In the genomic region with DNA sequence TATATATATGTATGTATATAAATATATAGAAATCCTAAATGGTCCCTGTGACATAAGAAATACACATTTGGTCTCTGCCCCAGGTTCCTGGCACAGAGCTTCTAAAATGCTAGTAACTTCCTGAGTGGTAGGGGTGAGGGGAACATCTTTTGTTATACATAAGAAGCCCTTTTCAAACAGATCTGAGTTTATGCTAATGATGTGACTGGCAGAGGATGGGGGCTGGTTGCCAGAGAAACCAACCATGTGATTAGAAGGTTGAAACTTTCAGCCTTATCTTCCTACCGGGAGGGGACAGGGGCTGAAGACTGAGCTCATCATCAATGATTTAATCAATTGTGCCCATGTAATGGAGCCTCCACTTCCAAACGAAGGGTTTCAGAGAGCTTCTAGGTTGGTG, we compare ENCODE assay signal across 15 cellular contexts. TPM values are rescaled to one million over a fixed set of nuclear protein-coding genes. Genes with fewer than 3 reads are reported as not detected.
DNase-seq lines count a peak whose midpoint lies in the region; ATAC-seq and TF ChIP-seq lines count a peak whose summit lies in the region.
"Had no signal": no experiment of that assay in that cellular context is flagged by ENCODE, and none has a peak within 500 bp of the region (broad histone marks: within the 10 kb centered on the region; RNA-seq: fewer than 3 reads in every experiment).

No MANE protein-coding gene starts in this region.

- peaks cover 20% of the 10 kb centered on the region for H3K36me3 ChIP-seq in H7 (replicated peaks; ENCODE audit: control insufficient read depth, insufficient read depth, low read length)
- peaks cover 46% of the 10 kb centered on the region for H3K36me3 ChIP-seq in HUES6 (ENCODE audit: control insufficient read depth, insufficient read depth, low read length)
- H3K36me3 ChIP-seq in endodermal cell (ENCODE audit: control insufficient read depth, insufficient read depth, low read length) = peaks cover 25% of the 10 kb centered on the region
- no peaks in the 10 kb centered on the region for H3K36me3 ChIP-seq in mesendoderm (ENCODE audit: control insufficient read depth, insufficient read depth, low read length)
- peaks cover 6 to 14% of the 10 kb centered on the region in 2 donors for H3K36me3 ChIP-seq in aorta (ENCODE audit: control insufficient read depth in 1 of 2, insufficient read depth in 2 of 2, low read length in 1 of 2)

- no peak for TF ChIP-seq CTCF in endodermal cell (conservative IDR thresholded peaks at IDR 0.05)

- H4K5ac ChIP-seq in mesendoderm (ENCODE audit: low read length) = no peak overlapping the region

- H3K27me3 Mint-ChIP-seq in endodermal cell (ENCODE audit: insufficient read depth) = no peaks in the 10 kb centered on the region

- ATAC-seq in HG02588 (IDR thresholded peaks at IDR 0.05; ENCODE audit: unreplicated experiment) (no peak), aorta (ENCODE audit: low FRiP score) (no peak)

- no peak overlapping the region for H4K8ac ChIP-seq in mesendoderm (ENCODE audit: low read depth, low read length)

- no peak overlapping the region for H2BK15ac ChIP-seq in mesendoderm (replicated peaks; ENCODE audit: low read depth)

- no peak overlapping the region for H3K9ac ChIP-seq in HUES6 (ENCODE audit: low read length)
- no peak overlapping the region for H3K9ac ChIP-seq in endodermal cell (ENCODE audit: extremely low read depth, low read length, poor library complexity, severe bottlenecking)
- H3K9ac ChIP-seq in mesendoderm (ENCODE audit: low read length) = no peak overlapping the region

- H3K18ac ChIP-seq in mesendoderm (ENCODE audit: low read length) = no peak overlapping the region

- H3K4me2 ChIP-seq in mesendoderm (ENCODE audit: low read length) = no peak overlapping the region

- H3K4me3 Mint-ChIP-seq in endodermal cell = no peak overlapping the region

- no peak overlapping the region for H3K23ac ChIP-seq in mesendoderm (ENCODE audit: low read length)

- H2BK5ac ChIP-seq in mesendoderm (ENCODE audit: low read length) = no peak overlapping the region

- H3K4ac ChIP-seq in mesendoderm (ENCODE audit: low read depth, low read length) = no peak overlapping the region

- no peaks in the 10 kb centered on the region for H3K79me2 ChIP-seq in mesendoderm (ENCODE audit: control insufficient read depth, insufficient read depth, low read length)

- no peak overlapping the region for H3K4me3 ChIP-seq in H7 (ENCODE audit: insufficient read depth, low read depth, low read length)
- peak overlapping the region; percentile 7; the same call in 1 of the 2 replicates for H3K4me3 ChIP-seq in HUES6 (ENCODE audit: low read depth, low read length)
- no peak overlapping the region for H3K4me3 ChIP-seq in endodermal cell (ENCODE audit: low read length)
- no peak overlapping the region for H3K4me3 ChIP-seq in mesendoderm (ENCODE audit: low read length)
- H3K4me3 ChIP-seq in aorta (ENCODE audit: low read length in 2 of 2) = no peak overlapping the region

- peaks cover 17% of the 10 kb centered on the region for H3K4me1 Mint-ChIP-seq in endodermal cell

- H3K27ac ChIP-seq in HUES6 (ENCODE audit: low read depth, low read length) = peak overlapping the region; percentile 82
- no peak overlapping the region for H3K27ac ChIP-seq in endodermal cell (ENCODE audit: low read depth, low read length)
- no peak overlapping the region for H3K27ac ChIP-seq in mesendoderm (ENCODE audit: low read depth, low read length)
- H3K27ac ChIP-seq in aorta (ENCODE audit: low read depth in 1 of 2, low read length in 2 of 2) = no peak overlapping the region

- DNase-seq in H7 (peak; percentile 72), endodermal cell (no peak), mesendoderm (peak; percentile 40), T-helper 2 cell (no peak), aorta (no peak)
- DNase-seq: IMR-90; NCI-H1930; NCI-H2171 treated with DMSO at 0.1 percent for 48 hours; NCI-H446 treated with DMSO at 0.1 percent for 48 hours; NK-92 treated with Interleukin-12 subunit alpha and Interleukin-12 subunit beta, amount 100 ng/mL, for 24 hours; OCI-M1; SIG-M5 had no signal

- intact Hi-C loops in aorta (cut with DNase I) = no loop called here

- no peak overlapping the region for H2AK5ac ChIP-seq in mesendoderm (ENCODE audit: low read length)

- 40 to 54% methylated on average over 2 of the region's 2 CpGs for WGBS in endodermal cell (ENCODE audit: insufficient coverage in 1 of 2, insufficient read length in 1 of 2), 2 experiments
- no CpG with 5 or more reads among the region's 2 CpGs for WGBS in mesendoderm (ENCODE audit: extremely low coverage, insufficient coverage, low lambda C conversion rate)
- 52 to 58% methylated on average over 2 of the region's 2 CpGs for WGBS in aorta, 2 donors

- H3K27me3 ChIP-seq in H7 (ENCODE audit: control insufficient read depth, insufficient read depth, low read length) (no peaks in the 10 kb centered on the region), HUES6 (ENCODE audit: control insufficient read depth, insufficient read depth, low read length) (no peaks in the 10 kb centered on the region), endodermal cell (ENCODE audit: control insufficient read depth, insufficient read depth, low read length, poor library complexity, severe bottlenecking) (no peaks in the 10 kb centered on the region), mesendoderm (ENCODE audit: insufficient read depth, low read length, poor library complexity) (no peaks in the 10 kb centered on the region), aorta (ENCODE audit: control insufficient read depth in 1 of 2, insufficient read depth in 2 of 2, low read length in 1 of 2) (no peaks in the 10 kb centered on the region)

- H3K56ac ChIP-seq in mesendoderm (ENCODE audit: low read length) = no peak overlapping the region

- peak overlapping the region; percentile 75 for H3K27ac Mint-ChIP-seq in endodermal cell

- H3K9me3 Mint-ChIP-seq in endodermal cell = no peaks in the 10 kb centered on the region

- peaks cover 43% of the 10 kb centered on the region for H3K36me3 Mint-ChIP-seq in endodermal cell (ENCODE audit: low read depth)

- H3K9me3 ChIP-seq in HUES6 (ENCODE audit: control insufficient read depth, insufficient read depth, low read depth, low read length) (no peaks in the 10 kb centered on the region), endodermal cell (ENCODE audit: control insufficient read depth, low read length) (no peaks in the 10 kb centered on the region), aorta (ENCODE audit: control insufficient read depth, low read length) (no peaks in the 10 kb centered on the region)

- no peaks in the 10 kb centered on the region for H3K79me1 ChIP-seq in mesendoderm (ENCODE audit: low read length)

- H2BK120ac ChIP-seq in mesendoderm (ENCODE audit: low read depth, low read length) = no peak overlapping the region

- H3K4me1 ChIP-seq in HUES6 (ENCODE audit: control insufficient read depth, insufficient read depth, low read length) = peaks cover 38% of the 10 kb centered on the region
- no peaks in the 10 kb centered on the region for H3K4me1 ChIP-seq in endodermal cell (ENCODE audit: control insufficient read depth, insufficient read depth, low read length)
- H3K4me1 ChIP-seq in mesendoderm (ENCODE audit: control insufficient read depth, low read depth, low read length) = no peaks in the 10 kb centered on the region
- H3K4me1 ChIP-seq in aorta (ENCODE audit: control insufficient read depth in 1 of 2, insufficient read depth in 2 of 2, low read length in 2 of 2) = no peaks in the 10 kb centered on the region

RNA-seq across cellular contexts. Expression of gene MFSD2B, which starts 16.3 kb away (rescaled TPM):
- 0.11 and 0.21 TPM in 2 replicates for total RNA-seq in H7 (2014; rRNA removed; shearing (Covaris generic))
- total RNA-seq in endodermal cell (1 to 10 TPM in 1 of 2 donors, under 1 TPM in 1; 0.91 to 1.0 TPM), aorta (under 1 TPM; 0.33 to 0.42 TPM)
- polyA plus RNA-seq in endodermal cell (2013, experiment 1 of 2) = 0.75 TPM
- 0.50 TPM for polyA plus RNA-seq in endodermal cell (2013, experiment 2 of 2)
- polyA plus RNA-seq in mesendoderm (2013, experiment 1 of 2) = 0.37 TPM
- 0.52 TPM for polyA plus RNA-seq in mesendoderm (2013, experiment 2 of 2)
- under 1 TPM in 1 of 2 donors, not detected in 1; 0.05 TPM for polyA plus RNA-seq in aorta
- total RNA-seq: IMR-90, LHCN-M2 had no signal

RNA-seq across cellular contexts. Expression of gene WDCP, which starts 21.0 kb away (rescaled TPM):
- 21.8 and 22.8 TPM in 2 replicates for total RNA-seq in H7 (2014; rRNA removed; shearing (Covaris generic))
- total RNA-seq in endodermal cell (10 to 100 TPM; 18.2 to 24.1 TPM), aorta (10 to 100 TPM in 1 of 2 donors, 1 to 10 TPM in 1; 8.3 to 11.2 TPM)
- 16.7 TPM for polyA plus RNA-seq in endodermal cell (2013, experiment 1 of 2)
- polyA plus RNA-seq in endodermal cell (2013, experiment 2 of 2) = 16.2 TPM
- 10.2 TPM for polyA plus RNA-seq in mesendoderm (2013, experiment 1 of 2)
- 10.2 TPM for polyA plus RNA-seq in mesendoderm (2013, experiment 2 of 2)
- polyA plus RNA-seq in aorta = 1 to 10 TPM; 1.3 to 3.5 TPM

RNA-seq across cellular contexts. Expression of gene FKBP1B, which starts 23.3 kb away (rescaled TPM):
- total RNA-seq in H7 (2014; rRNA removed; shearing (Covaris generic)) = 40.5 and 43.5 TPM in 2 replicates
- total RNA-seq in endodermal cell (10 to 100 TPM; 35.3 to 39.0 TPM), aorta (1 to 10 TPM; 5.9 to 7.3 TPM)
- polyA plus RNA-seq in endodermal cell (2013, experiment 1 of 2) = 39.3 TPM
- 36.3 TPM for polyA plus RNA-seq in endodermal cell (2013, experiment 2 of 2)
- 29.4 TPM for polyA plus RNA-seq in mesendoderm (2013, experiment 1 of 2)
- 29.2 TPM for polyA plus RNA-seq in mesendoderm (2013, experiment 2 of 2)
- 10 to 100 TPM; 18.7 to 24.8 TPM for polyA plus RNA-seq in aorta

RNA-seq across cellular contexts. Expression of gene SF3B6, which starts 49.9 kb away (rescaled TPM):
- 125 and 181 TPM in 2 replicates for total RNA-seq in H7 (2014; rRNA removed; shearing (Covaris generic))
- total RNA-seq in endodermal cell (100 to 1,000 TPM; 109 to 131 TPM), aorta (10 to 100 TPM; 54.4 to 60.5 TPM)
- 151 TPM for polyA plus RNA-seq in endodermal cell (2013, experiment 1 of 2)
- 143 TPM for polyA plus RNA-seq in endodermal cell (2013, experiment 2 of 2)
- 242 TPM for polyA plus RNA-seq in mesendoderm (2013, experiment 1 of 2)
- 249 TPM for polyA plus RNA-seq in mesendoderm (2013, experiment 2 of 2)
- polyA plus RNA-seq in aorta = 100 to 1,000 TPM; 115 to 158 TPM

RNA-seq across cellular contexts. Expression of gene TP53I3, which starts 58.4 kb away (rescaled TPM):
- total RNA-seq in H7 (2014; rRNA removed; shearing (Covaris generic)) = 21.1 and 34.1 TPM in 2 replicates
- total RNA-seq in endodermal cell (10 to 100 TPM; 11.6 to 23.2 TPM), aorta (10 to 100 TPM in 1 of 2 donors, 1 to 10 TPM in 1; 7.3 to 21.0 TPM)
- polyA plus RNA-seq in endodermal cell (2013, experiment 1 of 2) = 26.5 TPM
- polyA plus RNA-seq in endodermal cell (2013, experiment 2 of 2) = 22.8 TPM
- polyA plus RNA-seq in mesendoderm (2013, experiment 1 of 2) = 23.7 TPM
- 22.9 TPM for polyA plus RNA-seq in mesendoderm (2013, experiment 2 of 2)
- polyA plus RNA-seq in aorta = 10 to 100 TPM; 30.2 to 35.5 TPM

Comparison
In these comparisons a context has a peak if more than half of its experiments do, and no peak if none do; other contexts are left out.
1. DNase-seq: peak in H7 (single experiment) and mesendoderm (single experiment); none in endodermal cell (single experiment), T-helper 2 cell (0 of 5) and aorta (0 of 2).